Comparison of ENCODE assay signal across 13 cellular contexts in the genomic region with DNA sequence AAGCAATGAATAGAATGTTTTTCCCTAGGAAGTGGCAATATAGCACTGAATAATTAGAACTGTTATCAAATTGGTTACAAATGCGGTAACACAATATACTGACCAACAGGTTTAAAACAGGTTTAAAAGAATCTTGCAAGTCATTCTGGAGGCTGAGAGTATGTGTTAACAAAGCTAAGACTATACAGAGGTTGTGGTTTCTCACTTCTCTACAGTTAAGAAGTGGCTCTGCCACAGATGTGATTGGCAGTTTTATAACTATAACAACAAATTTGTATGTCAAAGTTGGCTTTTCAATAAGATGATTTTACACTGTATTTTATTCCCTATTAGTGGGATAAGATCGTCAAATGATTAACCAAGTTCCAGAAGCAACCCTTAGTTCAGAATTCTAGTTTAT. TPM values are rescaled to one million over a fixed set of nuclear protein-coding genes. Genes with fewer than 3 reads are reported as not detected.
A peak's percentile ranks its signal among the peaks of the same experiment; 100 is the strongest.
DNase-seq lines count a peak whose midpoint lies in the region; ATAC-seq and TF ChIP-seq lines count a peak whose summit lies in the region.
"Had no signal": no experiment of that assay in that cellular context is flagged by ENCODE, and none has a peak within 500 bp of the region (broad histone marks: within the 10 kb centered on the region; RNA-seq: fewer than 3 reads in every experiment).

No MANE protein-coding gene starts in this region.

- TF ChIP-seq POLR2A in sigmoid colon (IDR thresholded peaks at IDR 0.05), result no peak

- WGBS in sigmoid colon, 2 donors, result 81 to 89% methylated on average over 2 of the region's 2 CpGs

- no peak for TF ChIP-seq EP300 in sigmoid colon (IDR thresholded peaks at IDR 0.05)

- H3K36me3 ChIP-seq in sigmoid colon, result peaks cover 0 to 67% (median 17%) of the 10 kb centered on the region in 4 donors
- H3K36me3 ChIP-seq in effector memory CD4-positive, alpha-beta T cell (ENCODE audit: control insufficient read depth, insufficient read depth, low read length), result peaks cover 16% of the 10 kb centered on the region

- peaks cover 0 to 9% (median 5%) of the 10 kb centered on the region in 4 donors for H3K4me1 ChIP-seq in sigmoid colon
- no peaks in the 10 kb centered on the region for H3K4me1 ChIP-seq in effector memory CD4-positive, alpha-beta T cell (ENCODE audit: control insufficient read depth, insufficient read depth, low read length, poor library complexity, severe bottlenecking)

- intact Hi-C loops in sigmoid colon (cut with DNase I), result no loop called here

- no peak overlapping the region for H3K4me3 ChIP-seq in sigmoid colon
- H3K4me3 ChIP-seq in effector memory CD4-positive, alpha-beta T cell (ENCODE audit: insufficient read depth, low read depth, low read length, poor library complexity, severe bottlenecking), result no peak overlapping the region

- no peak overlapping the region for H3K27ac ChIP-seq in sigmoid colon
- no peak overlapping the region for H3K27ac ChIP-seq in effector memory CD4-positive, alpha-beta T cell (ENCODE audit: insufficient read depth, low read length, poor library complexity, severe bottlenecking)
- H3K27ac ChIP-seq: C4-2B had no signal

- H3K9me3 ChIP-seq in sigmoid colon, result no peaks in the 10 kb centered on the region
- H3K9me3 ChIP-seq in effector memory CD4-positive, alpha-beta T cell (ENCODE audit: control insufficient read depth, low read length), result no peaks in the 10 kb centered on the region
- H3K9me3 ChIP-seq: SK-N-SH had no signal

- no peaks in the 10 kb centered on the region for H3K27me3 ChIP-seq in sigmoid colon
- no peaks in the 10 kb centered on the region for H3K27me3 ChIP-seq in effector memory CD4-positive, alpha-beta T cell (replicated peaks; ENCODE audit: control insufficient read depth, insufficient read depth, low read length, poor library complexity, severe bottlenecking)

- peak; percentile 63 for DNase-seq in NOMO-1 treated with DMSO at 0.1 percent for 48 hours (lab: John Stamatoyannopoulos, UW; ENCODE audit: unreplicated experiment)
- no peak for DNase-seq in sigmoid colon
- no peak for DNase-seq in activated CD8-positive, alpha-beta memory T cell treated with anti-CD3 and anti-CD28 coated beads, Interleukin-2, amount 50 U/mL, for 4 hours
- no peak for DNase-seq in effector memory CD4-positive, alpha-beta T cell
- DNase-seq in mesenteric fat pad (ENCODE audit: low spot score), result no peak
- DNase-seq: naive B cell, NCI-H446, SK-N-SH, small intestine had no signal

- ATAC-seq in GM18499 (IDR thresholded peaks at IDR 0.05; ENCODE audit: insufficient read depth, unreplicated experiment) (peak; percentile 75), GM19438 (IDR thresholded peaks at IDR 0.05; ENCODE audit: low read depth, unreplicated experiment) (peak; percentile 70), HG02938 (IDR thresholded peaks at IDR 0.05; ENCODE audit: unreplicated experiment) (peak; percentile 82)

- no peak for TF ChIP-seq CTCF in sigmoid colon (IDR thresholded peaks at IDR 0.05)

RNA-seq across cellular contexts. Expression of a gene that starts 7.1 kb away (rescaled TPM):
- total RNA-seq in sigmoid colon (10 to 100 TPM; 37.9 to 57.8 (median 44.8) TPM), mesenteric fat pad (26.9 TPM)
- polyA plus RNA-seq in sigmoid colon, result 10 to 100 TPM; 10.8 to 13.4 (median 12.9) TPM

RNA-seq across cellular contexts. Expression of a gene that starts 42.5 kb away (rescaled TPM):
- 10 to 100 TPM; 23.1 to 37.4 (median 30.5) TPM for total RNA-seq in sigmoid colon
- polyA plus RNA-seq in sigmoid colon, result 1 to 10 TPM; 3.9 to 4.8 (median 4.7) TPM
- 22.7 TPM for total RNA-seq in mesenteric fat pad

RNA-seq across cellular contexts. Expression of a gene that starts 58.2 kb away (rescaled TPM):
- total RNA-seq in sigmoid colon, result 1 to 10 TPM in 2 of 4 donors, under 1 TPM in 2; 0.16 to 2.1 (median 0.83) TPM
- polyA plus RNA-seq in sigmoid colon, result under 1 TPM; under 0.01 to 0.86 (median 0.23) TPM
- 3.0 TPM for total RNA-seq in mesenteric fat pad
